ENCODE assay signal across 14 cellular contexts in genomic region chr1:197778326-197778922, GRCh38. TPM values are rescaled to one million over a fixed set of nuclear protein-coding genes. Genes with fewer than 3 reads are reported as not detected.
A peak's percentile ranks its signal among the peaks of the same experiment; 100 is the strongest.
DNase-seq lines count a peak whose midpoint lies in the region; ATAC-seq and TF ChIP-seq lines count a peak whose summit lies in the region.
"Had no signal": no experiment of that assay in that cellular context is flagged by ENCODE, and none has a peak within 500 bp of the region (broad histone marks: within the 10 kb centered on the region; RNA-seq: fewer than 3 reads in every experiment).

No MANE protein-coding gene starts in this region.

- WGBS in psoas muscle, 3 donors, result 73 to 83% (median 78%) methylated on average over 4 of the region's 4 CpGs

- H2AFZ ChIP-seq in OCI-LY1 (ENCODE audit: low read length), result peak overlapping the region; percentile 45; the same call in 1 of the 2 replicates

- in situ Hi-C loops in GM13977 (cut with MboI; ENCODE audit: low pct_unique_long_range_greater_than_20kb, low sequenced_read_pairs, unreplicated experiment), result no loop called here

- intact Hi-C loops in psoas muscle (cut with DNase I), result no loop called here

- H3K4me3 ChIP-seq in OCI-LY1 (ENCODE audit: low read depth, low read length, poor library complexity, severe bottlenecking), result no peak overlapping the region
- no peak overlapping the region for H3K4me3 ChIP-seq in psoas muscle

- no peaks in the 10 kb centered on the region for H3K9me3 Mint-ChIP-seq in stimulated activated naive CD8-positive, alpha-beta T cell treated with anti-CD3 and anti-CD28 coated beads, Interleukin-15, Interleukin-2, amounts not matched to agents 100 ng/mL and 50 ng/mL, for 24 hours
- no peaks in the 10 kb centered on the region for H3K9me3 Mint-ChIP-seq in activated naive CD8-positive, alpha-beta T cell (ENCODE audit: low read depth)
- H3K9me3 Mint-ChIP-seq in stimulated activated naive CD8-positive, alpha-beta T cell treated with anti-CD3 and anti-CD28 coated beads, Interleukin-15, amount 100 ng/mL, for 72 hours, result peaks cover 0 to 5% of the 10 kb centered on the region in 2 donors
- H3K9me3 Mint-ChIP-seq: neural crest cell had no signal

- DNase-seq in stimulated activated naive CD8-positive, alpha-beta T cell treated with anti-CD3 and anti-CD28 coated beads, Interleukin-15, Interleukin-2, amounts not matched to agents 100 U/mL and 50 U/mL, for 24 hours, result no peak
- DNase-seq in stimulated activated naive CD8-positive, alpha-beta T cell treated with anti-CD3 and anti-CD28 coated beads, Interleukin-15, amount 100 ng/mL, for 72 hours, result no peak
- DNase-seq in psoas muscle, result no peak
- no peak for DNase-seq in GM13977 (ENCODE audit: low spot score)
- DNase-seq: left ventricle myocardium superior, NCI-H1105 treated with DMSO at 0.1 percent for 48 hours, NCI-H226 had no signal

- ATAC-seq in stimulated activated naive CD8-positive, alpha-beta T cell treated with anti-CD3 and anti-CD28 coated beads, Interleukin-15, Interleukin-2, amounts not matched to agents 100 U/mL and 50 U/mL, for 24 hours, result no peak
- no peak for ATAC-seq in stimulated activated naive CD8-positive, alpha-beta T cell treated with anti-CD3 and anti-CD28 coated beads, Interleukin-15, amount 100 ng/mL, for 72 hours
- ATAC-seq in psoas muscle (no peak), GM21723 (IDR thresholded peaks at IDR 0.05; ENCODE audit: unreplicated experiment) (no peak)
- ATAC-seq: left ventricle myocardium superior, Panc1, sciatic nerve had no signal

- H3K27ac Mint-ChIP-seq in stimulated activated naive CD8-positive, alpha-beta T cell treated with anti-CD3 and anti-CD28 coated beads, Interleukin-15, Interleukin-2, amounts not matched to agents 100 ng/mL and 50 ng/mL, for 24 hours, result peak overlapping the region; percentile 84
- H3K27ac Mint-ChIP-seq in activated naive CD8-positive, alpha-beta T cell, result peak overlapping the region; percentile 68
- H3K27ac Mint-ChIP-seq in stimulated activated naive CD8-positive, alpha-beta T cell treated with anti-CD3 and anti-CD28 coated beads, Interleukin-15, amount 100 ng/mL, for 72 hours, result peak overlapping the region; percentile 54 to 93

- peaks cover 3% of the 10 kb centered on the region; the same call in 1 of the 2 replicates for H3F3A ChIP-seq in OCI-LY1 (ENCODE audit: insufficient read depth, low read length)

- no peaks in the 10 kb centered on the region for H3K27me3 ChIP-seq in OCI-LY1 (ENCODE audit: insufficient read depth, low read length)
- no peaks in the 10 kb centered on the region for H3K27me3 ChIP-seq in psoas muscle (ENCODE audit: insufficient read depth in 3 of 3, low read length in 2 of 3)

- H3K4me1 Mint-ChIP-seq in stimulated activated naive CD8-positive, alpha-beta T cell treated with anti-CD3 and anti-CD28 coated beads, Interleukin-15, Interleukin-2, amounts not matched to agents 100 ng/mL and 50 ng/mL, for 24 hours (ENCODE audit: low read depth), result peaks cover 51% of the 10 kb centered on the region
- H3K4me1 Mint-ChIP-seq in activated naive CD8-positive, alpha-beta T cell (ENCODE audit: low read depth), result peaks cover 50% of the 10 kb centered on the region
- H3K4me1 Mint-ChIP-seq in stimulated activated naive CD8-positive, alpha-beta T cell treated with anti-CD3 and anti-CD28 coated beads, Interleukin-15, amount 100 ng/mL, for 72 hours, result peaks cover 46% of the 10 kb centered on the region

- peak overlapping the region; percentile 73 for H3K4me3 Mint-ChIP-seq in stimulated activated naive CD8-positive, alpha-beta T cell treated with anti-CD3 and anti-CD28 coated beads, Interleukin-15, Interleukin-2, amounts not matched to agents 100 ng/mL and 50 ng/mL, for 24 hours
- peak overlapping the region; percentile 18 for H3K4me3 Mint-ChIP-seq in activated naive CD8-positive, alpha-beta T cell
- H3K4me3 Mint-ChIP-seq in stimulated activated naive CD8-positive, alpha-beta T cell treated with anti-CD3 and anti-CD28 coated beads, Interleukin-15, amount 100 ng/mL, for 72 hours, result peak overlapping the region; percentile 71 to 78
- H3K4me3 Mint-ChIP-seq: neural crest cell had no signal

- H3K9me3 ChIP-seq in OCI-LY1 (ENCODE audit: low read length) (peaks cover 3% of the 10 kb centered on the region; the same call in 1 of the 2 replicates), psoas muscle (no peaks in the 10 kb centered on the region)

- H3K4me2 ChIP-seq in OCI-LY1 (ENCODE audit: low read length), result no peak overlapping the region

- no peaks in the 10 kb centered on the region for H4K20me1 ChIP-seq in OCI-LY1 (ENCODE audit: insufficient read depth, low read length)

- no peak overlapping the region for H3K27ac ChIP-seq in OCI-LY1 (ENCODE audit: low read depth, low read length, poor library complexity, severe bottlenecking)
- H3K27ac ChIP-seq in psoas muscle, result no peak overlapping the region

- no peaks in the 10 kb centered on the region for H3K9me2 ChIP-seq in OCI-LY1 (ENCODE audit: low read depth, low read length)

- H3K36me3 Mint-ChIP-seq in stimulated activated naive CD8-positive, alpha-beta T cell treated with anti-CD3 and anti-CD28 coated beads, Interleukin-15, Interleukin-2, amounts not matched to agents 100 ng/mL and 50 ng/mL, for 24 hours (ENCODE audit: low read depth), result no peaks in the 10 kb centered on the region
- H3K36me3 Mint-ChIP-seq in activated naive CD8-positive, alpha-beta T cell, result peaks cover 4% of the 10 kb centered on the region

- no peaks in the 10 kb centered on the region for H3K27me3 Mint-ChIP-seq in stimulated activated naive CD8-positive, alpha-beta T cell treated with anti-CD3 and anti-CD28 coated beads, Interleukin-15, Interleukin-2, amounts not matched to agents 100 ng/mL and 50 ng/mL, for 24 hours
- no peaks in the 10 kb centered on the region for H3K27me3 Mint-ChIP-seq in activated naive CD8-positive, alpha-beta T cell
- no peaks in the 10 kb centered on the region for H3K27me3 Mint-ChIP-seq in stimulated activated naive CD8-positive, alpha-beta T cell treated with anti-CD3 and anti-CD28 coated beads, Interleukin-15, amount 100 ng/mL, for 72 hours

- no peak overlapping the region for H3K9ac ChIP-seq in OCI-LY1 (ENCODE audit: low read length)

- TF ChIP-seq CTCF in OCI-LY1 (IDR thresholded peaks at IDR 0.05; ENCODE audit: low read length), result no peak
- no peak for TF ChIP-seq CTCF in psoas muscle (IDR thresholded peaks at IDR 0.05)
- no peak for TF ChIP-seq CTCF in GM13977 (IDR thresholded peaks at IDR 0.05; ENCODE audit: extremely low read depth, insufficient read depth, missing control alignments)

- peaks cover 11% of the 10 kb centered on the region for H3K79me2 ChIP-seq in OCI-LY1 (ENCODE audit: insufficient read depth, low read length)

- H3K36me3 ChIP-seq in OCI-LY1 (ENCODE audit: insufficient read depth, low read length) (no peaks in the 10 kb centered on the region), psoas muscle (ENCODE audit: insufficient read depth in 1 of 2, low read depth in 1 of 2) (no peaks in the 10 kb centered on the region)

- H3K4me1 ChIP-seq in OCI-LY1 (ENCODE audit: insufficient read depth, low read length, severe bottlenecking), result peaks cover 32% of the 10 kb centered on the region
- peaks cover 7% of the 10 kb centered on the region for H3K4me1 ChIP-seq in psoas muscle

RNA-seq across cellular contexts. Expression of gene DENND1B, which starts 3.1 kb away (rescaled TPM):
- 10 to 100 TPM in 2 of 4 donors, 1 to 10 TPM in 2; 6.2 to 11.5 (median 9.5) TPM for total RNA-seq in psoas muscle
- polyA plus RNA-seq in psoas muscle, result 1 to 10 TPM; 1.4 to 4.6 (median 1.6) TPM

Comparison
In these comparisons a context has a peak if more than half of its experiments do, and no peak if none do; other contexts are left out.
1. H3K4me3 Mint-ChIP-seq: peak in every context shown above with its lines; median percentile 74 in stimulated activated naive CD8-positive, alpha-beta T cell treated with anti-CD3 and anti-CD28 coated beads, Interleukin-15, amount 100 ng/mL, for 72 hours; 73 in stimulated activated naive CD8-positive, alpha-beta T cell treated with anti-CD3 and anti-CD28 coated beads, Interleukin-15, Interleukin-2, amounts not matched to agents 100 ng/mL and 50 ng/mL, for 24 hours; 18 in activated naive CD8-positive, alpha-beta T cell.